11 cellular contexts compared by ENCODE assay signal in genomic region chr2:46878886-46879285, GRCh38. TPM values are rescaled to one million over a fixed set of nuclear protein-coding genes. Genes with fewer than 3 reads are reported as not detected.
DNase-seq lines count a peak whose midpoint lies in the region; ATAC-seq and TF ChIP-seq lines count a peak whose summit lies in the region.
"Had no signal": no experiment of that assay in that cellular context is flagged by ENCODE, and none has a peak within 500 bp of the region (broad histone marks: within the 10 kb centered on the region; RNA-seq: fewer than 3 reads in every experiment).

No MANE protein-coding gene starts in this region.

- H4K91ac ChIP-seq in trophoblast cell (ENCODE audit: low read depth, low read length) = peak overlapping the region; percentile 21

- TF ChIP-seq CTCF in left ventricle myocardium inferior (IDR thresholded peaks at IDR 0.05; ENCODE audit: borderline replicate concordance) (no peak), foreskin keratinocyte (conservative IDR thresholded peaks at IDR 0.05) (no peak)

- no peak overlapping the region for H4K12ac ChIP-seq in trophoblast cell (ENCODE audit: low read depth, low read length)

- no peak overlapping the region for H3K18ac ChIP-seq in trophoblast cell (ENCODE audit: low read length)

- no peak overlapping the region for H2AK5ac ChIP-seq in trophoblast cell (ENCODE audit: low read length)

- no peak overlapping the region for H3K14ac ChIP-seq in trophoblast cell (ENCODE audit: low read length)

- no peak overlapping the region for H2AFZ ChIP-seq in trophoblast cell (ENCODE audit: insufficient read depth, low read length, poor library complexity)

- H3K4me2 ChIP-seq in trophoblast cell (ENCODE audit: low read length) = no peak overlapping the region

- H3K4me1 ChIP-seq in left ventricle myocardium inferior (peaks cover 67% of the 10 kb centered on the region), trophoblast cell (ENCODE audit: control insufficient read depth in 1 of 2, insufficient read depth in 2 of 2, low read length in 2 of 2) (peaks cover 13 to 19% of the 10 kb centered on the region in 2 experiments), foreskin keratinocyte (peaks cover 3% of the 10 kb centered on the region)

- ATAC-seq in foreskin keratinocyte = no peak

- H2BK12ac ChIP-seq in trophoblast cell (ENCODE audit: low read length) = no peak overlapping the region

- no CpG with 5 or more reads among the region's 8 CpGs for WGBS in trophoblast cell (ENCODE audit: extremely low coverage, insufficient coverage, insufficient read length)

- no peak overlapping the region for H3K4ac ChIP-seq in trophoblast cell (ENCODE audit: low read depth, low read length)

- H4K8ac ChIP-seq in trophoblast cell (ENCODE audit: low read depth, low read length) = no peak overlapping the region

- no peak overlapping the region for H3K4me3 ChIP-seq in left ventricle myocardium inferior
- H3K4me3 ChIP-seq in trophoblast cell (ENCODE audit: low read depth, low read length) = no peak overlapping the region

- no peaks in the 10 kb centered on the region for H3K36me3 ChIP-seq in left ventricle myocardium inferior
- no peaks in the 10 kb centered on the region for H3K36me3 ChIP-seq in trophoblast cell (ENCODE audit: control insufficient read depth in 1 of 2, insufficient read depth in 2 of 2, low read length in 2 of 2)

- H3K9ac ChIP-seq in trophoblast cell (ENCODE audit: low read length) = no peak overlapping the region

- H3K79me1 ChIP-seq in trophoblast cell (ENCODE audit: low read length) = peaks cover 13% of the 10 kb centered on the region

- DNase-seq in EH (ENCODE audit: low read depth) = peak; percentile 79
- DNase-seq in anterior cingulate cortex (lab: John Stamatoyannopoulos, UW) = peak in 35 of 58 donors; percentile 8 to 67 (median 37)
- DNase-seq in left ventricle myocardium inferior = peak; percentile 78
- DNase-seq in trophoblast cell = no peak
- no peak for DNase-seq in UCSD-AML1 (lab: John Stamatoyannopoulos, UW; ENCODE audit: unreplicated experiment)
- no peak for DNase-seq in stimulated activated CD4-positive, alpha-beta T cell treated with anti-CD3 and anti-CD28 coated beads, Interleukin-15, amount 100 ng/mL, for 24 hours
- DNase-seq in foreskin keratinocyte = no peak
- no peak for DNase-seq in amniotic stem cell (lab: John Stamatoyannopoulos, UW)
- DNase-seq: activated naive CD4-positive, alpha-beta T cell treated with anti-CD3 and anti-CD28 coated beads for 36 hours; CD4-positive, CD25-positive, alpha-beta regulatory T cell had no signal

- no peak overlapping the region for H3K23ac ChIP-seq in trophoblast cell (ENCODE audit: low read length)

- H3K9me3 ChIP-seq in left ventricle myocardium inferior (replicated peaks) = no peaks in the 10 kb centered on the region
- peaks cover 11% of the 10 kb centered on the region for H3K9me3 ChIP-seq in trophoblast cell (ENCODE audit: insufficient read depth, low read depth, low read length)

- intact Hi-C loops in left ventricle myocardium inferior (cut with micrococcal nuclease) = loop anchor here (5.0 kb wide), 1 partner anchor 77 kb away; no protein-coding TSS in a partner anchor

- H3K27me3 ChIP-seq in left ventricle myocardium inferior (ENCODE audit: low read depth) (no peaks in the 10 kb centered on the region), trophoblast cell (ENCODE audit: insufficient read depth, low read length) (no peaks in the 10 kb centered on the region), foreskin keratinocyte (peaks cover 32% of the 10 kb centered on the region)

- H3K27ac ChIP-seq in left ventricle myocardium inferior (replicated peaks) (peak overlapping the region; percentile 81), trophoblast cell (ENCODE audit: low read depth, low read length) (no peak overlapping the region), foreskin keratinocyte (no peak overlapping the region)
- H3K27ac ChIP-seq: VCaP had no signal

- no peak overlapping the region for H2BK120ac ChIP-seq in trophoblast cell (ENCODE audit: insufficient read depth, low read length, poor library complexity)

- H2BK5ac ChIP-seq in trophoblast cell (ENCODE audit: low read depth, low read length, poor library complexity) = no peak overlapping the region

- no peaks in the 10 kb centered on the region for H3K79me2 ChIP-seq in trophoblast cell (ENCODE audit: control insufficient read depth, insufficient read depth, low read length, poor library complexity)

RNA-seq across cellular contexts. Expression of gene MCFD2, which starts 36.7 kb away (rescaled TPM):
- 61.2 TPM for total RNA-seq in left ventricle myocardium inferior
- 100 and 104 TPM in 2 replicates for polyA plus RNA-seq in trophoblast cell (2013)
- total RNA-seq in foreskin keratinocyte = 74.7 and 83.4 TPM in 2 replicates
- 36.6 and 45.8 TPM in 2 replicates for polyA plus RNA-seq in foreskin keratinocyte

Comparison
In these comparisons a context has a peak if more than half of its experiments do, and no peak if none do; other contexts are left out.
1. DNase-seq: peak in EH (single experiment), anterior cingulate cortex (35 of 58) and left ventricle myocardium inferior (single experiment); none in trophoblast cell (0 of 2), UCSD-AML1 (single experiment), stimulated activated CD4-positive, alpha-beta T cell treated with anti-CD3 and anti-CD28 coated beads, Interleukin-15, amount 100 ng/mL, for 24 hours (single experiment), foreskin keratinocyte (0 of 2) and amniotic stem cell (single experiment).